Comparison of ENCODE assay signal across 14 cellular contexts in genomic region chr15:88699861-88700260, GRCh38.
DNase-seq lines count a peak whose midpoint lies in the region.
"Had no signal": no experiment of that assay in that cellular context is flagged by ENCODE, and none has a peak within 500 bp of the region (broad histone marks: within the 10 kb centered on the region; RNA-seq: fewer than 3 reads in every experiment).

No MANE protein-coding gene starts in this region.

- DNase-seq in NCI-H2171 treated with DMSO at 0.1 percent for 48 hours (lab: John Stamatoyannopoulos, UW): peak; percentile 32
- DNase-seq in NCI-H2171 (lab: John Stamatoyannopoulos, UW): no peak
- peak; percentile 18 to 66 for DNase-seq in NCI-H524 (lab: John Stamatoyannopoulos, UW)
- DNase-seq in mesenteric fat pad (ENCODE audit: low spot score): peak; percentile 67
- no peak for DNase-seq in NCI-H2029 treated with DMSO at 0.1 percent for 48 hours (lab: John Stamatoyannopoulos, UW)
- DNase-seq in NCI-H1417 treated with DMSO at 0.1 percent for 48 hours (lab: John Stamatoyannopoulos, UW): no peak
- no peak for DNase-seq in activated CD4-positive, alpha-beta T cell treated with anti-CD3 and anti-CD28 coated beads for 48 hours
- DNase-seq: 8988T; CD4-positive, alpha-beta memory T cell; DMS153; DMS79; GDM1; GOT3; H7 had no signal

Comparison
In these comparisons a context has a peak if more than half of its experiments do, and no peak if none do; other contexts are left out.
1. DNase-seq: peak in NCI-H2171 treated with DMSO at 0.1 percent for 48 hours (single experiment), NCI-H524 (2 of 2) and mesenteric fat pad (single experiment); none in NCI-H2171 (single experiment), NCI-H2029 treated with DMSO at 0.1 percent for 48 hours (single experiment), NCI-H1417 treated with DMSO at 0.1 percent for 48 hours (single experiment) and activated CD4-positive, alpha-beta T cell treated with anti-CD3 and anti-CD28 coated beads for 48 hours (single experiment).